In genomic region chr9:34553511-34554021, GRCh38 we compare ENCODE assay signal across 15 cellular contexts. TPM values are rescaled to one million over a fixed set of nuclear protein-coding genes. Genes with fewer than 3 reads are reported as not detected.
DNase-seq lines count a peak whose midpoint lies in the region; ATAC-seq and TF ChIP-seq lines count a peak whose summit lies in the region.
"Had no signal": no experiment of that assay in that cellular context is flagged by ENCODE, and none has a peak within 500 bp of the region (broad histone marks: within the 10 kb centered on the region; RNA-seq: fewer than 3 reads in every experiment).

No MANE protein-coding gene starts in this region.

- no peak overlapping the region for H3K9ac ChIP-seq in BLaER1 treated with 17β-estradiol and CSF1 and Interleukin-3, amounts not matched to agents 10 nM and 100 nM
- H3K9ac ChIP-seq in endodermal cell (ENCODE audit: extremely low read depth, low read length, poor library complexity, severe bottlenecking), result no peak overlapping the region

- H3K9me3 ChIP-seq in BLaER1 treated with 17β-estradiol and CSF1 and Interleukin-3, amounts not matched to agents 10 nM and 100 nM (replicated peaks in 1 of 11), result no peaks in the 10 kb centered on the region
- H3K9me3 ChIP-seq in endodermal cell (ENCODE audit: control insufficient read depth, low read length), result no peaks in the 10 kb centered on the region
- no peaks in the 10 kb centered on the region for H3K9me3 ChIP-seq in osteoblast (ENCODE audit: low read depth, low read length)
- H3K9me3 ChIP-seq in T-helper 17 cell (ENCODE audit: control insufficient read depth, low read length, poor library complexity, severe bottlenecking), result no peaks in the 10 kb centered on the region

- H4K20me1 ChIP-seq in BLaER1 treated with 17β-estradiol and CSF1 and Interleukin-3, amounts not matched to agents 10 nM and 100 nM, result peaks cover 0 to 58% (median 7%) of the 10 kb centered on the region in 11 experiments; a peak in 10 of 22 replicates
- no peaks in the 10 kb centered on the region for H4K20me1 ChIP-seq in osteoblast (ENCODE audit: insufficient read depth, low read length)

- no peak for TF ChIP-seq CTCF in endodermal cell (conservative IDR thresholded peaks at IDR 0.05)
- no peak for TF ChIP-seq CTCF in osteoblast (IDR thresholded peaks at IDR 0.05; ENCODE audit: extremely low read depth, low read depth, low read length)

- ATAC-seq in T-helper 17 cell, result no peak
- ATAC-seq: K562 had no signal

- no peaks in the 10 kb centered on the region for H3K36me3 Mint-ChIP-seq in endodermal cell (ENCODE audit: low read depth)
- peaks cover 3% of the 10 kb centered on the region for H3K36me3 Mint-ChIP-seq in T-helper 17 cell (ENCODE audit: low read depth)
- H3K36me3 Mint-ChIP-seq: CD14-positive monocyte had no signal

- H3K27ac Mint-ChIP-seq in endodermal cell, result no peak overlapping the region
- H3K27ac Mint-ChIP-seq in T-helper 17 cell, result no peak overlapping the region
- H3K27ac Mint-ChIP-seq: CD14-positive monocyte had no signal

- H3K4me1 Mint-ChIP-seq in endodermal cell (peaks cover 8% of the 10 kb centered on the region), T-helper 17 cell (peaks cover 6% of the 10 kb centered on the region)
- H3K4me1 Mint-ChIP-seq: CD14-positive monocyte had no signal

- H3K27me3 Mint-ChIP-seq in endodermal cell (ENCODE audit: insufficient read depth) (peaks cover 6% of the 10 kb centered on the region), T-helper 17 cell (peaks cover 38% of the 10 kb centered on the region)

- peak overlapping the region in 1 of 11 experiments; percentile 6; a peak in 1 of 22 replicates for H3K27ac ChIP-seq in BLaER1 treated with 17β-estradiol and CSF1 and Interleukin-3, amounts not matched to agents 10 nM and 100 nM
- peak overlapping the region; percentile 44 for H3K27ac ChIP-seq in endodermal cell (ENCODE audit: low read depth, low read length)
- no peak overlapping the region for H3K27ac ChIP-seq in osteoblast (ENCODE audit: low read depth, low read length)
- H3K27ac ChIP-seq: 22Rv1, HL-60, RWPE1 had no signal

- H3K79me2 ChIP-seq in osteoblast (ENCODE audit: insufficient read depth, low read length), result no peaks in the 10 kb centered on the region

- H3K9me3 Mint-ChIP-seq in endodermal cell, result no peaks in the 10 kb centered on the region
- H3K9me3 Mint-ChIP-seq: CD14-positive monocyte had no signal

- peak overlapping the region in 9 of 11 experiments; percentile 37 to 76 (median 60); a peak in 19 of 22 replicates for H3K4me2 ChIP-seq in BLaER1 treated with 17β-estradiol and CSF1 and Interleukin-3, amounts not matched to agents 10 nM and 100 nM
- H3K4me2 ChIP-seq in osteoblast (ENCODE audit: insufficient read depth, low read length), result no peak overlapping the region

- peak; percentile 32 for DNase-seq in DMS 273 (lab: John Stamatoyannopoulos, UW; ENCODE audit: unreplicated experiment)
- no peak for DNase-seq in DMS 273 treated with DMSO at 0.1 percent for 48 hours (lab: John Stamatoyannopoulos, UW)
- DNase-seq in endodermal cell, result peak; percentile 41
- peak; percentile 56 for DNase-seq in osteoblast (ENCODE audit: insufficient read length, low spot score, missing footprints)
- DNase-seq in T-helper 17 cell, result no peak
- DNase-seq in foreskin melanocyte, result no peak
- DNase-seq in glomerular visceral epithelial cell (ENCODE audit: extremely low spot score), result no peak
- DNase-seq: NCI-H2029 treated with DMSO at 0.1 percent for 48 hours, OCI-M1 had no signal

- no peaks in the 10 kb centered on the region for H3K36me3 ChIP-seq in BLaER1 treated with 17β-estradiol and CSF1 and Interleukin-3, amounts not matched to agents 10 nM and 100 nM
- H3K36me3 ChIP-seq in endodermal cell (ENCODE audit: control insufficient read depth, insufficient read depth, low read length) (no peaks in the 10 kb centered on the region), osteoblast (ENCODE audit: insufficient read depth, low read length) (no peaks in the 10 kb centered on the region)

- H2AFZ ChIP-seq in osteoblast (ENCODE audit: low read length), result no peak overlapping the region

- peaks cover 8 to 18% (median 12%) of the 10 kb centered on the region in 11 experiments; a peak in 19 of 22 replicates for H3K27me3 ChIP-seq in BLaER1 treated with 17β-estradiol and CSF1 and Interleukin-3, amounts not matched to agents 10 nM and 100 nM
- no peaks in the 10 kb centered on the region for H3K27me3 ChIP-seq in endodermal cell (ENCODE audit: control insufficient read depth, insufficient read depth, low read length, poor library complexity, severe bottlenecking)
- peaks cover 5% of the 10 kb centered on the region for H3K27me3 ChIP-seq in osteoblast (ENCODE audit: insufficient read depth, low read length)

- 89 to 99% methylated on average over 10 to 18 of the region's 18 CpGs for WGBS in endodermal cell (ENCODE audit: insufficient coverage in 1 of 2, insufficient read length in 1 of 2), 2 experiments

- H3K4me3 Mint-ChIP-seq in endodermal cell, result no peak overlapping the region
- no peak overlapping the region for H3K4me3 Mint-ChIP-seq in T-helper 17 cell
- H3K4me3 Mint-ChIP-seq: CD14-positive monocyte had no signal

- H3K4me1 ChIP-seq in BLaER1 treated with 17β-estradiol and CSF1 and Interleukin-3, amounts not matched to agents 10 nM and 100 nM, result peaks cover 0 to 33% (median 30%) of the 10 kb centered on the region in 10 experiments; a peak in 17 of 20 replicates
- H3K4me1 ChIP-seq in endodermal cell (ENCODE audit: control insufficient read depth, insufficient read depth, low read length), result peaks cover 2% of the 10 kb centered on the region
- H3K4me1 ChIP-seq in osteoblast (ENCODE audit: insufficient read depth, low read length), result no peaks in the 10 kb centered on the region

- no peak overlapping the region for H3K4me3 ChIP-seq in BLaER1 treated with 17β-estradiol and CSF1 and Interleukin-3, amounts not matched to agents 10 nM and 100 nM
- H3K4me3 ChIP-seq in endodermal cell (ENCODE audit: low read length), result no peak overlapping the region
- H3K4me3 ChIP-seq in osteoblast (ENCODE audit: insufficient read depth, low read length), result no peak overlapping the region
- H3K4me3 ChIP-seq: K562 had no signal

RNA-seq across cellular contexts. Expression of gene ENHO, which starts 30.8 kb away (rescaled TPM):
- total RNA-seq in endodermal cell (10 to 100 TPM in 1 of 2 donors, 1 to 10 TPM in 1; 7.1 to 14.5 TPM), osteoblast (under 0.01 and 0.29 TPM in 2 replicates), T-helper 17 cell (1 to 10 TPM in 1 of 2 donors, not detected in 1; 1.4 TPM)
- polyA plus RNA-seq in endodermal cell (2013, experiment 1 of 2), result 19.4 TPM
- 17.3 TPM for polyA plus RNA-seq in endodermal cell (2013, experiment 2 of 2)
- polyA plus RNA-seq: K562 had no signal

RNA-seq across cellular contexts. Expression of gene CNTFR, which starts 36.0 kb away (rescaled TPM):
- total RNA-seq in endodermal cell (1 to 10 TPM in 1 of 2 donors, under 1 TPM in 1; 0.53 to 1.6 TPM), osteoblast (under 0.01 TPM in 1 of 2 replicates, not detected in the other), T-helper 17 cell (not detected)
- polyA plus RNA-seq in endodermal cell (2013, experiment 1 of 2), result 187 TPM
- polyA plus RNA-seq in endodermal cell (2013, experiment 2 of 2), result 167 TPM
- total RNA-seq: K562 had no signal
- polyA plus RNA-seq: CD14-positive monocyte, K562 had no signal

RNA-seq across cellular contexts. Expression of gene RPP25L, which starts 58.3 kb away (rescaled TPM):
- total RNA-seq in endodermal cell, result 10 to 100 TPM; 19.3 to 22.4 TPM
- polyA plus RNA-seq in endodermal cell (2013, experiment 1 of 2), result 30.1 TPM
- 22.1 TPM for polyA plus RNA-seq in endodermal cell (2013, experiment 2 of 2)
- 17.7 and 19.2 TPM in 2 replicates for total RNA-seq in osteoblast
- total RNA-seq in T-helper 17 cell, result 1 to 10 TPM; 8.3 to 9.0 TPM

Comparison
In these comparisons a context has a peak if more than half of its experiments do, and no peak if none do; other contexts are left out.
1. DNase-seq: peak in DMS 273 (single experiment), endodermal cell (single experiment) and osteoblast (single experiment); none in DMS 273 treated with DMSO at 0.1 percent for 48 hours (single experiment), T-helper 17 cell (0 of 3), foreskin melanocyte (single experiment) and glomerular visceral epithelial cell (single experiment).